16 cellular contexts compared by ENCODE assay signal in the genomic region with DNA sequence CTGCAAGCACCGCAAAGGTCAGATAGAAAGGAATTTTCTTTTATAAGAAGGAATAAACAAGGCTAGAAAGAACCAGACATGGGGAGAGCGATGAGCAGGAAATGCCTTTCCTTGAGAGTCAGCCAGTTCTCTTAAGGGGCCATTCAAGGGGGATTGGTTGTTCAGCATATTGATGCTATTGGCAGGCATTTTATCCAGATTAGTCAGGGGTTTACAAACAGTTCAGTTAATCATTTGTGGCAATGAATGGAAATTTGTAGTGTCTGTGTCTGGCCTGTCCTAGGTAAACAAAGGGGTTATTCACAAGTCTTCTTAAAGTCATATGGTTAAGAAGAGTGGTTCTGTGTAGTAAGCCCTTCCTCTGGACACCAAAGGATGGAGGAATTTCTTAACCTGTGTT.
A peak's percentile ranks its signal among the peaks of the same experiment; 100 is the strongest.
DNase-seq lines count a peak whose midpoint lies in the region; ATAC-seq and TF ChIP-seq lines count a peak whose summit lies in the region.
"Had no signal": no experiment of that assay in that cellular context is flagged by ENCODE, and none has a peak within 500 bp of the region (broad histone marks: within the 10 kb centered on the region; RNA-seq: fewer than 3 reads in every experiment).

No MANE protein-coding gene starts in this region.

- H3K36me3 ChIP-seq in HUES6 (ENCODE audit: control insufficient read depth, insufficient read depth, low read length) = no peaks in the 10 kb centered on the region
- H3K36me3 ChIP-seq in mesendoderm (ENCODE audit: control insufficient read depth, insufficient read depth, low read length) = no peaks in the 10 kb centered on the region

- H3K4ac ChIP-seq in mesendoderm (ENCODE audit: low read depth, low read length) = no peak overlapping the region

- no CpG with 5 or more reads among the region's 2 CpGs for WGBS in mesendoderm (ENCODE audit: extremely low coverage, insufficient coverage, low lambda C conversion rate)

- no peak overlapping the region for H4K8ac ChIP-seq in mesendoderm (ENCODE audit: low read depth, low read length)

- H3K36me3 Mint-ChIP-seq in effector memory CD8-positive, alpha-beta T cell (ENCODE audit: insufficient read depth) = no peaks in the 10 kb centered on the region
- H3K36me3 Mint-ChIP-seq in immature natural killer cell = no peaks in the 10 kb centered on the region
- H3K36me3 Mint-ChIP-seq: activated naive CD4-positive, alpha-beta T cell treated with anti-CD3 and anti-CD28 coated beads, Interleukin-2, amount 50 U/mL, for 24 hours; CD4-positive, alpha-beta memory T cell had no signal

- H2AK5ac ChIP-seq in mesendoderm (ENCODE audit: low read length) = no peak overlapping the region

- DNase-seq in AG08396 (ENCODE audit: low spot score) (peak; percentile 36), choroid plexus epithelial cell (ENCODE audit: low read depth) (peak; percentile 90), mesendoderm (peak; percentile 43), immature natural killer cell (no peak)
- no peak for DNase-seq in stimulated activated CD8-positive, alpha-beta memory T cell treated with anti-CD3 and anti-CD28 coated beads, Interleukin-4, amount 100 ng/mL, for 48 hours
- DNase-seq in effector memory CD8-positive, alpha-beta T cell = no peak
- DNase-seq: activated CD4-positive, alpha-beta T cell treated with anti-CD3 and anti-CD28 coated beads, Interleukin-2, amount 50 U/mL, for 1 hour; CD4-positive, alpha-beta memory T cell; NCI-H1092; NCI-H510A; stimulated activated CD4-positive, alpha-beta T cell treated with anti-CD3 and anti-CD28 coated beads, Interleukin-2, amount 100 ng/mL, for 24 hours; stimulated activated naive CD8-positive, alpha-beta T cell treated with anti-CD3 and anti-CD28 coated beads, Interleukin-15, amount 100 ng/mL, for 72 hours had no signal

- no peak overlapping the region for H3K4me2 ChIP-seq in mesendoderm (ENCODE audit: low read length)

- no peaks in the 10 kb centered on the region for H3K27me3 Mint-ChIP-seq in effector memory CD8-positive, alpha-beta T cell
- H3K27me3 Mint-ChIP-seq in immature natural killer cell (ENCODE audit: low read depth in 3 of 3) = peaks cover 0 to 7% (median 2%) of the 10 kb centered on the region in 3 donors
- H3K27me3 Mint-ChIP-seq: stimulated activated naive CD8-positive, alpha-beta T cell treated with anti-CD3 and anti-CD28 coated beads, Interleukin-15, amount 100 ng/mL, for 72 hours had no signal

- no peak overlapping the region for H3K4me3 Mint-ChIP-seq in effector memory CD8-positive, alpha-beta T cell
- H3K4me3 Mint-ChIP-seq in immature natural killer cell = no peak overlapping the region
- H3K4me3 Mint-ChIP-seq: activated naive CD4-positive, alpha-beta T cell treated with anti-CD3 and anti-CD28 coated beads, Interleukin-2, amount 50 U/mL, for 24 hours; CD4-positive, alpha-beta memory T cell; stimulated activated naive CD8-positive, alpha-beta T cell treated with anti-CD3 and anti-CD28 coated beads, Interleukin-15, amount 100 ng/mL, for 72 hours had no signal

- H3K27ac ChIP-seq in HUES6 (ENCODE audit: low read depth, low read length) (peak overlapping the region; percentile 70; the same call in 1 of the 2 replicates), mesendoderm (ENCODE audit: low read depth, low read length) (no peak overlapping the region)
- H3K27ac ChIP-seq: SK-N-MC had no signal

- no peak overlapping the region for H4K5ac ChIP-seq in mesendoderm (ENCODE audit: low read length)

- H3K27me3 ChIP-seq in HUES6 (ENCODE audit: control insufficient read depth, insufficient read depth, low read length) (no peaks in the 10 kb centered on the region; the same call in 1 of the 2 replicates), mesendoderm (ENCODE audit: insufficient read depth, low read length, poor library complexity) (no peaks in the 10 kb centered on the region)

- H2BK15ac ChIP-seq in mesendoderm (replicated peaks; ENCODE audit: low read depth) = no peak overlapping the region

- no peaks in the 10 kb centered on the region for H3K9me3 ChIP-seq in HUES6 (ENCODE audit: control insufficient read depth, insufficient read depth, low read depth, low read length)

- no peak overlapping the region for H3K18ac ChIP-seq in mesendoderm (ENCODE audit: low read length)

- H3K4me1 Mint-ChIP-seq in effector memory CD8-positive, alpha-beta T cell (ENCODE audit: low read depth in 2 of 2) = no peaks in the 10 kb centered on the region
- H3K4me1 Mint-ChIP-seq in immature natural killer cell = no peaks in the 10 kb centered on the region
- H3K4me1 Mint-ChIP-seq: activated naive CD4-positive, alpha-beta T cell treated with anti-CD3 and anti-CD28 coated beads, Interleukin-2, amount 50 U/mL, for 24 hours; CD4-positive, alpha-beta memory T cell; stimulated activated naive CD8-positive, alpha-beta T cell treated with anti-CD3 and anti-CD28 coated beads, Interleukin-15, amount 100 ng/mL, for 72 hours had no signal

- no peak overlapping the region for H2BK5ac ChIP-seq in mesendoderm (ENCODE audit: low read length)

- no peak for ATAC-seq in effector memory CD8-positive, alpha-beta T cell (replicated peaks)
- ATAC-seq in HG02798 (IDR thresholded peaks at IDR 0.05; ENCODE audit: poor library complexity, unreplicated experiment) = no peak
- ATAC-seq: stimulated activated naive CD8-positive, alpha-beta T cell treated with anti-CD3 and anti-CD28 coated beads, Interleukin-15, amount 100 ng/mL, for 72 hours had no signal

- TF ChIP-seq CTCF in choroid plexus epithelial cell (conservative IDR thresholded peaks at IDR 0.05; ENCODE audit: low read depth, low read length) = no peak

- no peak overlapping the region for H3K23ac ChIP-seq in mesendoderm (ENCODE audit: low read length)

- H3K9me3 Mint-ChIP-seq in effector memory CD8-positive, alpha-beta T cell = no peaks in the 10 kb centered on the region
- H3K9me3 Mint-ChIP-seq in immature natural killer cell = peaks cover 0 to 4% (median 0%) of the 10 kb centered on the region in 6 donors
- H3K9me3 Mint-ChIP-seq: activated naive CD4-positive, alpha-beta T cell treated with anti-CD3 and anti-CD28 coated beads, Interleukin-2, amount 50 U/mL, for 24 hours; stimulated activated naive CD8-positive, alpha-beta T cell treated with anti-CD3 and anti-CD28 coated beads, Interleukin-15, amount 100 ng/mL, for 72 hours had no signal

- H3K4me3 ChIP-seq in HUES6 (ENCODE audit: low read depth, low read length) (no peak overlapping the region), choroid plexus epithelial cell (ENCODE audit: low read depth, low read length) (no peak overlapping the region), mesendoderm (ENCODE audit: low read length) (no peak overlapping the region)
- H3K4me3 ChIP-seq: SK-N-MC had no signal

- H3K4me1 ChIP-seq in HUES6 (ENCODE audit: control insufficient read depth, insufficient read depth, low read length) = peaks cover 20% of the 10 kb centered on the region; the same call in 1 of the 2 replicates
- no peaks in the 10 kb centered on the region for H3K4me1 ChIP-seq in mesendoderm (ENCODE audit: control insufficient read depth, low read depth, low read length)

- H3K79me2 ChIP-seq in mesendoderm (ENCODE audit: control insufficient read depth, insufficient read depth, low read length) = no peaks in the 10 kb centered on the region

- H2BK120ac ChIP-seq in mesendoderm (ENCODE audit: low read depth, low read length) = no peak overlapping the region

- H3K27ac Mint-ChIP-seq in effector memory CD8-positive, alpha-beta T cell = no peak overlapping the region
- H3K27ac Mint-ChIP-seq in immature natural killer cell = no peak overlapping the region
- H3K27ac Mint-ChIP-seq: activated naive CD4-positive, alpha-beta T cell treated with anti-CD3 and anti-CD28 coated beads, Interleukin-2, amount 50 U/mL, for 24 hours; CD4-positive, alpha-beta memory T cell; stimulated activated naive CD8-positive, alpha-beta T cell treated with anti-CD3 and anti-CD28 coated beads, Interleukin-15, amount 100 ng/mL, for 72 hours had no signal

- H3K9ac ChIP-seq in HUES6 (ENCODE audit: low read length) = no peak overlapping the region
- no peak overlapping the region for H3K9ac ChIP-seq in mesendoderm (ENCODE audit: low read length)

- no peaks in the 10 kb centered on the region for H3K79me1 ChIP-seq in mesendoderm (ENCODE audit: low read length)

- H3K56ac ChIP-seq in mesendoderm (ENCODE audit: low read length) = no peak overlapping the region

Comparison
In these comparisons a context has a peak if more than half of its experiments do, and no peak if none do; other contexts are left out.
1. DNase-seq: peak in AG08396 (single experiment), choroid plexus epithelial cell (single experiment) and mesendoderm (single experiment); none in stimulated activated CD8-positive, alpha-beta memory T cell treated with anti-CD3 and anti-CD28 coated beads, Interleukin-4, amount 100 ng/mL, for 48 hours (single experiment), effector memory CD8-positive, alpha-beta T cell (0 of 3) and immature natural killer cell (0 of 3).